ENCODE assay signal across 1 cellular context in the genomic region with DNA sequence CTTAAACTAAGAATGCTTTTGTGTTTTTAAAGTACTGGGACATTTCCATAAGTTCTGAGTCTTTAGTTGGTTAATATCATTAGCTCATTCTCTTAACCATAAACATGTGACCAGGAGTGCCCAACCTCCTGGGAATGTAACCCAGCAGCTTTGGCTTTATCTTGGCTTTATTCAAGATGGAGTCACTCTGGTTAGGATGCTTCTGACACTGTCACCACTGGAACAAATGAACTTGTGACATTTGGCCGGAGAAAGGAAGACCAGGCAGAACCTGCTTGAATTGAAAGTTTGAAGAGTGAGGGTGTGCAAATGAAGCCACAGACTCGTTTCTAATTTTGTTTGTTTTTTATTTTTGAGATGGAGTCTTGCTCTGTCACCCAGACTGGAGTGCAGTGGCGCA.
TF ChIP-seq lines count a peak whose summit lies in the region.

No MANE protein-coding gene starts in this region.

TF ChIP-seq in K562, 482 proteins besides CTCF, POLR2A, EP300 and RAD21 (continued from another document):
- TF ChIP-seq, protein P1, sequence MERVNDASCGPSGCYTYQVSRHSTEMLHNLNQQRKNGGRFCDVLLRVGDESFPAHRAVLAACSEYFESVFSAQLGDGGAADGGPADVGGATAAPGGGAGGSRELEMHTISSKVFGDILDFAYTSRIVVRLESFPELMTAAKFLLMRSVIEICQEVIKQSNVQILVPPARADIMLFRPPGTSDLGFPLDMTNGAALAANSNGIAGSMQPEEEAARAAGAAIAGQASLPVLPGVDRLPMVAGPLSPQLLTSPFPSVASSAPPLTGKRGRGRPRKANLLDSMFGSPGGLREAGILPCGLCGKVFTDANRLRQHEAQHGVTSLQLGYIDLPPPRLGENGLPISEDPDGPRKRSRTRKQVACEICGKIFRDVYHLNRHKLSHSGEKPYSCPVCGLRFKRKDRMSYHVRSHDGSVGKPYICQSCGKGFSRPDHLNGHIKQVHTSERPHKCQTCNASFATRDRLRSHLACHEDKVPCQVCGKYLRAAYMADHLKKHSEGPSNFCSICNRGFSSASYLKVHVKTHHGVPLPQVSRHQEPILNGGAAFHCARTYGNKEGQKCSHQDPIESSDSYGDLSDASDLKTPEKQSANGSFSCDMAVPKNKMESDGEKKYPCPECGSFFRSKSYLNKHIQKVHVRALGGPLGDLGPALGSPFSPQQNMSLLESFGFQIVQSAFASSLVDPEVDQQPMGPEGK (CRISPR knock-in tag; IDR thresholded peaks at IDR 0.05; ENCODE audit: borderline replicate concordance), result no peak
- TF ChIP-seq ZNF146 (CRISPR knock-in tag; IDR thresholded peaks at IDR 0.05; ENCODE audit: unreplicated experiment) (no peak), ZNF121 (CRISPR knock-in tag; conservative IDR thresholded peaks at IDR 0.05) (no peak), AFF1 (IDR thresholded peaks at IDR 0.05; ENCODE audit: low read depth in 1 of 2, partially characterized antibody in 2 of 2) (no peak), PTRF (tag; IDR thresholded peaks at IDR 0.05) (peak; percentile 81), HINFP (tag; conservative IDR thresholded peaks at IDR 0.05; ENCODE audit: low read depth) (peak; percentile 57; the same call in 1 of the 2 replicates), NCOA2 (IDR thresholded peaks at IDR 0.05; ENCODE audit: partially characterized antibody in 2 of 2) (no peak), CBX5 (IDR thresholded peaks at IDR 0.05; ENCODE audit: borderline replicate concordance, low read depth) (no peak), TAF7 (tag; IDR thresholded peaks at IDR 0.05) (no peak), PTTG1 (tag; IDR thresholded peaks at IDR 0.05; ENCODE audit: low read depth) (peak; percentile 82), KLF13 (tag; IDR thresholded peaks at IDR 0.05; ENCODE audit: borderline replicate concordance, low read depth) (0 out of 2 replicates have a peak, but pooled peaks have one; percentile 29), HNRNPK (IDR thresholded peaks at IDR 0.05; ENCODE audit: low read depth, low read length, poor library complexity, severe bottlenecking) (no peak), CSDE1 (IDR thresholded peaks at IDR 0.05) (no peak), GTF2A2 (tag; IDR thresholded peaks at IDR 0.05) (no peak), ZNF830 (CRISPR knock-in tag; IDR thresholded peaks at IDR 0.05) (no peak), ZNF197 (CRISPR knock-in tag; IDR thresholded peaks at IDR 0.05; ENCODE audit: low read depth) (no peak)
- TF ChIP-seq, protein P2, sequence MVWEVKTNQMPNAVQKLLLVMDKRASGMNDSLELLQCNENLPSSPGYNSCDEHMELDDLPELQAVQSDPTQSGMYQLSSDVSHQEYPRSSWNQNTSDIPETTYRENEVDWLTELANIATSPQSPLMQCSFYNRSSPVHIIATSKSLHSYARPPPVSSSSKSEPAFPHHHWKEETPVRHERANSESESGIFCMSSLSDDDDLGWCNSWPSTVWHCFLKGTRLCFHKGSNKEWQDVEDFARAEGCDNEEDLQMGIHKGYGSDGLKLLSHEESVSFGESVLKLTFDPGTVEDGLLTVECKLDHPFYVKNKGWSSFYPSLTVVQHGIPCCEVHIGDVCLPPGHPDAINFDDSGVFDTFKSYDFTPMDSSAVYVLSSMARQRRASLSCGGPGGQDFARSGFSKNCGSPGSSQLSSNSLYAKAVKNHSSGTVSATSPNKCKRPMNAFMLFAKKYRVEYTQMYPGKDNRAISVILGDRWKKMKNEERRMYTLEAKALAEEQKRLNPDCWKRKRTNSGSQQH (CRISPR knock-in tag; IDR thresholded peaks at IDR 0.05), result no peak
- TF ChIP-seq, protein P3, sequence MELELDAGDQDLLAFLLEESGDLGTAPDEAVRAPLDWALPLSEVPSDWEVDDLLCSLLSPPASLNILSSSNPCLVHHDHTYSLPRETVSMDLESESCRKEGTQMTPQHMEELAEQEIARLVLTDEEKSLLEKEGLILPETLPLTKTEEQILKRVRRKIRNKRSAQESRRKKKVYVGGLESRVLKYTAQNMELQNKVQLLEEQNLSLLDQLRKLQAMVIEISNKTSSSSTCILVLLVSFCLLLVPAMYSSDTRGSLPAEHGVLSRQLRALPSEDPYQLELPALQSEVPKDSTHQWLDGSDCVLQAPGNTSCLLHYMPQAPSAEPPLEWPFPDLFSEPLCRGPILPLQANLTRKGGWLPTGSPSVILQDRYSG (tag; conservative IDR thresholded peaks at IDR 0.05; ENCODE audit: low read depth), result peak; percentile 76; the same call in 1 of the 2 replicates
- TF ChIP-seq, protein P4, sequence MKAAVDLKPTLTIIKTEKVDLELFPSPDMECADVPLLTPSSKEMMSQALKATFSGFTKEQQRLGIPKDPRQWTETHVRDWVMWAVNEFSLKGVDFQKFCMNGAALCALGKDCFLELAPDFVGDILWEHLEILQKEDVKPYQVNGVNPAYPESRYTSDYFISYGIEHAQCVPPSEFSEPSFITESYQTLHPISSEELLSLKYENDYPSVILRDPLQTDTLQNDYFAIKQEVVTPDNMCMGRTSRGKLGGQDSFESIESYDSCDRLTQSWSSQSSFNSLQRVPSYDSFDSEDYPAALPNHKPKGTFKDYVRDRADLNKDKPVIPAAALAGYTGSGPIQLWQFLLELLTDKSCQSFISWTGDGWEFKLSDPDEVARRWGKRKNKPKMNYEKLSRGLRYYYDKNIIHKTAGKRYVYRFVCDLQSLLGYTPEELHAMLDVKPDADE (conservative IDR thresholded peaks at IDR 0.05; ENCODE audit: control insufficient read depth, low read depth, low read length), result no peak
